ENCODE assay signal across 10 cellular contexts in the genomic region with DNA sequence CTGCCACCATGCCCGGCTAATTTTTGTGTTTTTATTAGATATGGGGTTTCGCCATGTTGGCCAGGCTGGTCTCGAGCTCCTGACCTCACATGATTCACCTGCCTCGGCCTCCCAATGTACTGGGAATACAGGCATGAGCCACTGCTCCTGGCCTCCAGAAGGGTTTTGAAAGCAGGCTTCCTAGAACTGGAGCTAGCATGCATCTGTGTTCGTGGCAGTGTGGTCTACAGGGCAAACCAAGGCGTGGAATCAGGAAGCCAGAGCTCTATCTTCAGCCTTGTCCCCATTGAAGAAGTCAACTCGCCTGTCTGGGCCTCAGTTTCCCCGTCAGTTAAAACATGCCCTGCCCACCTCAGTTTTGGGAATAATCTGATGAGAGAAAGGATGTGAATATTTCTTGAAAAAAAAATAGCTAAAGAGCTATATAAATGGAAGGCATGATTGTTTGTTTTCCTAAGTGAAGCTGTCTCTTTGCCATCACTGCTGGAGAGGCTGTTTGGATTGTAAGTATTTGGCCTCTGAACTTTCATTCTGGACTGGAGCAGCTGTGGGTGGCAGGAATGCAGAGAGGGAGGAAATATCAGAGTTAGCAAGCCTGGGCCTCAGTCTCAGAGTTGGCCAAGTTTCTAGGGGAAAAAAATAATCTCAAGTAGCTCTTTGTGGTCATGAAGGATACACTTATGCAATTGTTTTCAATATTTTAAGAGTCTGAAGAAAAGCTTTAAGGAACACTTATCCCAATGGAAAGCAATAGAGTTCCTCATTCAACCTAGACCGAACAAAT. TPM values are rescaled to one million over a fixed set of nuclear protein-coding genes. Genes with fewer than 3 reads are reported as not detected.
A peak's percentile ranks its signal among the peaks of the same experiment; 100 is the strongest.
DNase-seq lines count a peak whose midpoint lies in the region; ATAC-seq and TF ChIP-seq lines count a peak whose summit lies in the region.
"Had no signal": no experiment of that assay in that cellular context is flagged by ENCODE, and none has a peak within 500 bp of the region (broad histone marks: within the 10 kb centered on the region; RNA-seq: fewer than 3 reads in every experiment).

No MANE protein-coding gene starts in this region.

- POLR2A ChIA-PET in RWPE1 (lab: Yijun Ruan, JAX; ENCODE audit: low non-redundant PET): no interaction called here

- DNase-seq in AG09319 (ENCODE audit: extremely low read depth, low read depth) (peak; percentile 93), RWPE1 (ENCODE audit: low spot score) (peak; percentile 25), fibroblast of peridontal ligament (ENCODE audit: extremely low read depth) (peak; percentile 100), omental fat pad (ENCODE audit: low spot score) (no peak), 8988T (no peak), NCI-H510A (lab: John Stamatoyannopoulos, UW) (no peak), KG1 (lab: John Stamatoyannopoulos, UW) (no peak)
- DNase-seq: activated T-cell treated with anti-CD3 and anti-CD28 coated beads, Interleukin-2, amount 50 U/mL, for 4 hours; SHP77 had no signal

- H3K4me1 Mint-ChIP-seq in activated T-helper 17 cell treated with anti-CD3 and anti-CD28 coated beads, Interleukin-2, amount 50 U/mL, for 72 hours: no peaks in the 10 kb centered on the region

- no peak overlapping the region for H3K27ac Mint-ChIP-seq in activated T-helper 17 cell treated with anti-CD3 and anti-CD28 coated beads, Interleukin-2, amount 50 U/mL, for 72 hours

- ATAC-seq in omental fat pad (ENCODE audit: low FRiP score): peak; percentile 74
- no peak for ATAC-seq in activated T-helper 17 cell treated with anti-CD3 and anti-CD28 coated beads, Interleukin-2, amount 50 U/mL, for 72 hours (replicated peaks)
- ATAC-seq: activated T-cell treated with anti-CD3 and anti-CD28 coated beads, Interleukin-2, amount 50 U/mL, for 4 hours had no signal

- no peaks in the 10 kb centered on the region for H3K9me3 Mint-ChIP-seq in activated T-helper 17 cell treated with anti-CD3 and anti-CD28 coated beads, Interleukin-2, amount 50 U/mL, for 72 hours
- H3K9me3 Mint-ChIP-seq: activated T-cell treated with anti-CD3 and anti-CD28 coated beads, Interleukin-2, amount 50 U/mL, for 4 hours had no signal

- H3K27ac ChIP-seq in RWPE1: peak overlapping the region; percentile 74

- H3K27me3 Mint-ChIP-seq in activated T-helper 17 cell treated with anti-CD3 and anti-CD28 coated beads, Interleukin-2, amount 50 U/mL, for 72 hours: no peaks in the 10 kb centered on the region

- no peaks in the 10 kb centered on the region for H3K36me3 Mint-ChIP-seq in activated T-helper 17 cell treated with anti-CD3 and anti-CD28 coated beads, Interleukin-2, amount 50 U/mL, for 72 hours (ENCODE audit: low read depth)

- CTCF ChIA-PET in RWPE1 (lab: Yijun Ruan, JAX): interaction anchor here (0.6 to 1.2 kb wide), 4 partner anchors 12 to 296 kb away, joined by 3 to 7 read pairs (median 4); no protein-coding TSS in a partner anchor

- TF ChIP-seq CTCF in AG09319 (IDR thresholded peaks at IDR 0.05; ENCODE audit: low read depth, low read length): no peak
- TF ChIP-seq CTCF in RWPE1 (conservative IDR thresholded peaks at IDR 0.05; ENCODE audit: low read depth): no peak
- no peak for TF ChIP-seq CTCF in omental fat pad (IDR thresholded peaks at IDR 0.05)

- H3K4me3 Mint-ChIP-seq in activated T-helper 17 cell treated with anti-CD3 and anti-CD28 coated beads, Interleukin-2, amount 50 U/mL, for 72 hours: no peak overlapping the region
- H3K4me3 Mint-ChIP-seq: activated T-cell treated with anti-CD3 and anti-CD28 coated beads, Interleukin-2, amount 50 U/mL, for 4 hours had no signal

RNA-seq across cellular contexts. Expression of a gene that starts 36.5 kb away (rescaled TPM):
- 100 to 1,000 TPM in 1 of 4 donors, 10 to 100 TPM in 3; 36.1 to 158 (median 47.3) TPM for total RNA-seq in omental fat pad
- total RNA-seq in activated T-helper 17 cell treated with anti-CD3 and anti-CD28 coated beads, Interleukin-2, amount 50 U/mL, for 72 hours: 1 to 10 TPM; 2.0 to 3.4 TPM

RNA-seq across cellular contexts. Expression of a gene that starts 54.1 kb away (rescaled TPM):
- total RNA-seq in omental fat pad: 100 to 1,000 TPM in 1 of 4 donors, 10 to 100 TPM in 3; 56.6 to 105 (median 76.3) TPM
- under 1 TPM in 1 of 2 donors, not detected in 1; 0.26 TPM for total RNA-seq in activated T-helper 17 cell treated with anti-CD3 and anti-CD28 coated beads, Interleukin-2, amount 50 U/mL, for 72 hours

Comparison
In these comparisons a context has a peak if more than half of its experiments do, and no peak if none do; other contexts are left out.
1. DNase-seq: peak in AG09319 (single experiment), RWPE1 (single experiment) and fibroblast of peridontal ligament (single experiment); none in omental fat pad (single experiment), 8988T (single experiment), NCI-H510A (single experiment) and KG1 (single experiment).
2. RNA of a gene that starts 36.5 kb away (total RNA-seq): 36.1 to 158 TPM in omental fat pad; 2.0 to 3.4 TPM in activated T-helper 17 cell treated with anti-CD3 and anti-CD28 coated beads, Interleukin-2, amount 50 U/mL, for 72 hours; every median in the first group is over 4 times any median in the second.
3. RNA of a gene that starts 54.1 kb away (total RNA-seq): 56.6 to 105 TPM in omental fat pad; 0.26 TPM in activated T-helper 17 cell treated with anti-CD3 and anti-CD28 coated beads, Interleukin-2, amount 50 U/mL, for 72 hours; every median in the first group is over 10 times any median in the second.